In the genomic region with DNA sequence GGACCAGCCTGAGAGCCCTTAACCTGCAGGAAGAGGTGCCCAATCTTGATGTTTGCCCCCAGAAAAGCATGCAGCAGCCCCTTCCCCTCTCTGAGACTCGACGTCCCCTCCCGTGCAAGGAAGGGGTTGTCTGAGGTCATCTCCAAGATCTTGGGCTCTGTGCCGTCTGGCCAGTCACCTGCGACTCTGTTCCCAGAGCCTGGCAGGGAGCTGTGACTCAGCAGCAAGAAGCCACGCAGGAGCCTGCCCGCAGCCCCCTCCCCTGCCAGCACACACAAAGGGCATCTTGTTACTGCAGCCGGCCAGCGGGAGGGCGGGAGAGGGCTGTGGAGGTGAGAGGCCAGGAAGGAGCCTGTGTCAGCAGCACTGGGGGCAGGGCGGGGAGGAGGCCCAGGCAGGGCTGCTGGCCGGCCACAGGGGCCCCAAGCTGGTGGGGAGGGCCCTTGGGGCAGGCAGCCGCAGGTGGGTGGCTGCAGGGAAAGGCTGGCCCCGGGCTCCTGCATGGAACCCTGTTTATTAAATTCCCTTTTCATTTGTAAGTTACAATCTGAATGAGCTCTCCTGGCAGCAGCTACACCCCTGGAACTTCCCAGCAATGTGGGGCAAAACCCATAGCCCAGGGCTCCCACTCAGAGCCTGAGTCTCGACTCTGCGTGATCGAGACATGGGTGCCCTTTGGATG, we compare ENCODE assay signal across 9 cellular contexts.
A peak's percentile ranks its signal among the peaks of the same experiment; 100 is the strongest.
DNase-seq lines count a peak whose midpoint lies in the region; ATAC-seq, FAIRE-seq and TF ChIP-seq lines count a peak whose summit lies in the region.
"Had no signal": no experiment of that assay in that cellular context is flagged by ENCODE, and none has a peak within 500 bp of the region (broad histone marks: within the 10 kb centered on the region; RNA-seq: fewer than 3 reads in every experiment).

No MANE protein-coding gene starts in this region.

- no peak for TF ChIP-seq CTCF in endothelial cell of umbilical vein (IDR thresholded peaks at IDR 0.05; ENCODE audit: extremely low read depth in 1 of 2, insufficient read depth in 1 of 2, low read depth in 1 of 2, low read length in 2 of 2)
- no peak for TF ChIP-seq CTCF in pancreas (IDR thresholded peaks at IDR 0.05)

- no peaks in the 10 kb centered on the region for H3K4me1 Mint-ChIP-seq in activated CD4-positive, alpha-beta memory T cell treated with anti-CD3 and anti-CD28 coated beads, Interleukin-2, amount 10 ng/mL, durations not matched to agents 7 days and 5 days

- BruUV-seq in endothelial cell of umbilical vein (replicated peaks; lab: Mats Ljungman, UMichigan) = no TSS peak

- H2AFZ ChIP-seq in endothelial cell of umbilical vein (ENCODE audit: low read depth, low read length) = no peak overlapping the region

- TF ChIP-seq POLR2A in endothelial cell of umbilical vein (IDR thresholded peaks at IDR 0.05; ENCODE audit: low read depth, low read length) = no peak

- dilution Hi-C loops in endothelial cell of umbilical vein (cut with MboI; ENCODE audit: extremely low pct_ligation_motif_present, low sequenced_read_pairs) = no loop called here

- no peak overlapping the region for H3K9ac ChIP-seq in endothelial cell of umbilical vein (replicated peaks; ENCODE audit: extremely low read depth, insufficient read depth, low read length)

- no peaks in the 10 kb centered on the region for H3K9me1 ChIP-seq in endothelial cell of umbilical vein (replicated peaks; ENCODE audit: control insufficient read depth, extremely low read depth, insufficient read depth, low read length)

- H3K4me3 ChIP-seq in endothelial cell of umbilical vein (replicated peaks in 1 of 3; ENCODE audit: insufficient read depth in 1 of 3, low read depth in 1 of 3, low read length in 3 of 3) = no peak overlapping the region
- H3K4me3 ChIP-seq in pancreas = no peak overlapping the region

- POLR2A ChIA-PET in endothelial cell of umbilical vein (lab: Charles Lee) = no interaction called here
- POLR2A ChIA-PET in activated CD4-positive, alpha-beta memory T cell treated with anti-CD3 and anti-CD28 coated beads, Interleukin-2, amount 10 ng/mL, durations not matched to agents 7 days and 5 days (lab: Charles Lee) = no interaction called here

- no peaks in the 10 kb centered on the region for H3K36me3 Mint-ChIP-seq in activated CD4-positive, alpha-beta memory T cell treated with anti-CD3 and anti-CD28 coated beads, Interleukin-2, amount 10 ng/mL, durations not matched to agents 7 days and 5 days (ENCODE audit: low read depth)

- no peaks in the 10 kb centered on the region for H3K79me2 ChIP-seq in endothelial cell of umbilical vein (ENCODE audit: control insufficient read depth, insufficient read depth, low read length)

- no peaks in the 10 kb centered on the region for H3K9me3 ChIP-seq in endothelial cell of umbilical vein (replicated peaks; ENCODE audit: control insufficient read depth, insufficient read depth, low read length)
- H3K9me3 ChIP-seq in pancreas = no peaks in the 10 kb centered on the region

- H3K4me3 Mint-ChIP-seq in activated CD4-positive, alpha-beta memory T cell treated with anti-CD3 and anti-CD28 coated beads, Interleukin-2, amount 10 ng/mL, durations not matched to agents 7 days and 5 days = no peak overlapping the region
- H3K4me3 Mint-ChIP-seq: T-helper 2 cell treated with Interferon-gamma antibody and Interleukin-4, amounts not matched to agents 5 μg/mL and 100 μg/mL, for 36 hours had no signal

- no peaks in the 10 kb centered on the region for H3K27me3 Mint-ChIP-seq in activated CD4-positive, alpha-beta memory T cell treated with anti-CD3 and anti-CD28 coated beads, Interleukin-2, amount 10 ng/mL, durations not matched to agents 7 days and 5 days

- H4K20me1 ChIP-seq in endothelial cell of umbilical vein (replicated peaks; ENCODE audit: control insufficient read depth, extremely low read depth, insufficient read depth, low read length) = no peaks in the 10 kb centered on the region

- no peak overlapping the region for H3K27ac Mint-ChIP-seq in activated CD4-positive, alpha-beta memory T cell treated with anti-CD3 and anti-CD28 coated beads, Interleukin-2, amount 10 ng/mL, durations not matched to agents 7 days and 5 days
- H3K27ac Mint-ChIP-seq: T-helper 2 cell treated with Interferon-gamma antibody and Interleukin-4, amounts not matched to agents 5 μg/mL and 100 μg/mL, for 36 hours had no signal

- CTCF ChIA-PET in endothelial cell of umbilical vein (lab: Charles Lee) = interaction anchor here (1.0 to 4.3 kb wide), 4 partner anchors 9 to 237 kb away, joined by 3 to 36 read pairs (median 4); no protein-coding TSS in a partner anchor
- CTCF ChIA-PET in activated CD4-positive, alpha-beta memory T cell treated with anti-CD3 and anti-CD28 coated beads, Interleukin-2, amount 10 ng/mL, durations not matched to agents 7 days and 5 days (lab: Charles Lee) = interaction anchor here (1.0 kb wide), 1 partner anchor 10 kb away, joined by 5 read pairs; no protein-coding TSS in a partner anchor

- H3K4me1 ChIP-seq in endothelial cell of umbilical vein (ENCODE audit: control insufficient read depth, extremely low read depth, insufficient read depth, low read length) (peaks cover 23% of the 10 kb centered on the region), pancreas (peaks cover 0 to 11% (median 6%) of the 10 kb centered on the region in 3 donors)

- H3K27me3 ChIP-seq in endothelial cell of umbilical vein (ENCODE audit: control insufficient read depth in 2 of 2, insufficient read depth in 2 of 2, low read length in 2 of 2) = no peaks in the 10 kb centered on the region
- no peaks in the 10 kb centered on the region for H3K27me3 ChIP-seq in pancreas

- H3K9me3 Mint-ChIP-seq in activated CD4-positive, alpha-beta memory T cell treated with anti-CD3 and anti-CD28 coated beads, Interleukin-2, amount 10 ng/mL, durations not matched to agents 7 days and 5 days = no peaks in the 10 kb centered on the region
- H3K9me3 Mint-ChIP-seq: T-helper 2 cell treated with Interferon-gamma antibody and Interleukin-4, amounts not matched to agents 5 μg/mL and 100 μg/mL, for 36 hours had no signal

- no peak overlapping the region for H3K4me2 ChIP-seq in endothelial cell of umbilical vein (ENCODE audit: insufficient read depth, low read length)

- intact Hi-C loops in endothelial cell of umbilical vein (cut with micrococcal nuclease) (no loop called here), pancreas (cut with DNase I) (no loop called here)

- FAIRE-seq in endothelial cell of umbilical vein (lab: Jason Lieb, UNC) (peak; percentile 4), pancreas (lab: Jason Lieb, UNC) (no peak)

- DNase-seq in ELR (ENCODE audit: low read depth) (peak; percentile 81), NCI-H774 (lab: John Stamatoyannopoulos, UW) (peak; percentile 23), endothelial cell of umbilical vein (ENCODE audit: low read depth, low spot score) (peak; percentile 66), pancreas (peak; percentile 71 to 91 (median 82)), NCI-H1048 (lab: John Stamatoyannopoulos, UW) (no peak)
- no peak for DNase-seq in activated CD4-positive, alpha-beta memory T cell treated with anti-CD3 and anti-CD28 coated beads, Interleukin-2, amount 10 ng/mL, durations not matched to agents 7 days and 5 days

- no peaks in the 10 kb centered on the region for H3K36me3 ChIP-seq in endothelial cell of umbilical vein (ENCODE audit: control insufficient read depth in 2 of 2, extremely low read depth in 1 of 2, insufficient read depth in 2 of 2, low read length in 2 of 2)
- H3K36me3 ChIP-seq in pancreas = no peaks in the 10 kb centered on the region

- ATAC-seq in pancreas (peak; percentile 83 to 92 (median 88)), GM19023 (IDR thresholded peaks at IDR 0.05; ENCODE audit: unreplicated experiment) (no peak), HG03196 (IDR thresholded peaks at IDR 0.05; ENCODE audit: unreplicated experiment) (no peak)

- H3K27ac ChIP-seq in endothelial cell of umbilical vein (ENCODE audit: insufficient read depth, low read depth, low read length) (no peak overlapping the region), pancreas (peak overlapping the region; percentile 29 to 70 (median 52))

- WGBS in pancreas, 2 donors = 30 to 46% methylated on average over 17 of the region's 17 CpGs

TF ChIP-seq in endothelial cell of umbilical vein, 7 proteins besides CTCF, POLR2A, EP300 and RAD21:
- TF ChIP-seq POLR2AphosphoS5 (IDR thresholded peaks at IDR 0.05; ENCODE audit: insufficient read depth, low read depth, low read length) (no peak), GATA2 (IDR thresholded peaks at IDR 0.05; ENCODE audit: insufficient read depth, insufficient read length, low read depth, low read length) (no peak), EZH2 (IDR thresholded peaks at IDR 0.05; ENCODE audit: borderline replicate concordance, low read depth, low read length, severe bottlenecking) (no peak), FOS (IDR thresholded peaks at IDR 0.05; ENCODE audit: borderline replicate concordance, insufficient read depth, low read length) (no peak), JUN (IDR thresholded peaks at IDR 0.05; ENCODE audit: borderline replicate concordance, insufficient read depth, insufficient read length, low read depth) (no peak), MYC (IDR thresholded peaks at IDR 0.05; ENCODE audit: low read depth, low read length) (no peak)
- TF ChIP-seq, protein P1, sequence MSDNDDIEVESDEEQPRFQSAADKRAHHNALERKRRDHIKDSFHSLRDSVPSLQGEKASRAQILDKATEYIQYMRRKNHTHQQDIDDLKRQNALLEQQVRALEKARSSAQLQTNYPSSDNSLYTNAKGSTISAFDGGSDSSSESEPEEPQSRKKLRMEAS (IDR thresholded peaks at IDR 0.05; ENCODE audit: insufficient read depth, insufficient read length) = no peak

Comparison
In these comparisons a context has a peak if more than half of its experiments do, and no peak if none do; other contexts are left out.
1. DNase-seq: peak in ELR (single experiment), NCI-H774 (single experiment), endothelial cell of umbilical vein (single experiment) and pancreas (6 of 6); none in activated CD4-positive, alpha-beta memory T cell treated with anti-CD3 and anti-CD28 coated beads, Interleukin-2, amount 10 ng/mL, durations not matched to agents 7 days and 5 days (single experiment) and NCI-H1048 (single experiment).
2. ATAC-seq: peak in pancreas (4 of 4); none in GM19023 (single experiment) and HG03196 (single experiment).